In the genomic region with DNA sequence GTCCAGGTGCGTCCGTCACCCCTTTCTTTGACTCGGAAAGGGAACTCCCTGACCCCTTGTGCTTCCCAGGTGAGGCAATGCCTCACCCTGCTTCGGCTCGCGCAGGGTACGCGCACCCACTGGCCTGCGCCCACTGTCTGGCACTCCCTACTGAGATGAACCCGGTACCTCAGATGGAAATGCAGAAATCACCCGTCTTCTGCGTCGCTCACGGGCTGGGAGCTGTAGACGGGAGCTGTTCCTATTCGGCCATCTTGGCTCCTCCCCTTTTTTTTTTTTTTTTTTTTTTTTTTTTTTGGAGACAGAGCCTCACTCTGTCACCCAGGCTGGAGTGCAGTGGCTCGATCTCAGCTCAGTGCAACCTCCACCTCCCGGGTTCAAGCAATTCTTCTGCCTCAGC, we compare ENCODE assay signal across 6 cellular contexts.
DNase-seq lines count a peak whose midpoint lies in the region; TF ChIP-seq lines count a peak whose summit lies in the region.
"Not testable (repeated sequence)": the region's sequence is repeated elsewhere in the genome, so short reads cannot be mapped to it uniquely, and the experiment has no call there.

No MANE protein-coding gene starts in this region.

- not testable (repeated sequence) for H3K4me3 ChIP-seq in HEK293 (ENCODE audit: low read depth, low read length); endodermal cell (ENCODE audit: low read length)
- peak overlapping the region; percentile 21; the same call in 1 of the 2 replicates for H3K4me3 ChIP-seq in iPS DF 6.9 (ENCODE audit: low read length)

- H3K36me3 Mint-ChIP-seq in endodermal cell (ENCODE audit: low read depth) (peaks cover 18% of the 10 kb centered on the region), neural crest cell (ENCODE audit: low read depth) (peaks cover 16% of the 10 kb centered on the region)

- CTCF ChIA-PET in HEK293 (lab: Yijun Ruan, JAX): not testable (repeated sequence)

- POLR2A ChIA-PET in HEK293 (lab: Yijun Ruan, JAX): not testable (repeated sequence)

- H3K27ac Mint-ChIP-seq in endodermal cell: peak overlapping the region; percentile 85
- peak overlapping the region; percentile 75 for H3K27ac Mint-ChIP-seq in neural crest cell (ENCODE audit: unreplicated experiment)

- not testable (repeated sequence) for H3K4me1 ChIP-seq in HEK293 (ENCODE audit: control insufficient read depth, insufficient read depth, low read length); endodermal cell (ENCODE audit: control insufficient read depth, insufficient read depth, low read length); iPS DF 6.9 (ENCODE audit: control insufficient read depth, insufficient read depth, low read length)

- H3K9me3 Mint-ChIP-seq in endodermal cell: peaks cover 15% of the 10 kb centered on the region
- not testable (repeated sequence) for H3K9me3 Mint-ChIP-seq in neural crest cell

- H3K4me1 Mint-ChIP-seq in endodermal cell (peaks cover 14% of the 10 kb centered on the region), neural crest cell (peaks cover 21% of the 10 kb centered on the region)

- not testable (repeated sequence) for H3K27me3 ChIP-seq in endodermal cell (ENCODE audit: control insufficient read depth, insufficient read depth, low read length, poor library complexity, severe bottlenecking); iPS DF 6.9 (ENCODE audit: control insufficient read depth, insufficient read depth, low read length)

- H3K4me3 Mint-ChIP-seq in endodermal cell: peak overlapping the region; percentile 52
- H3K4me3 Mint-ChIP-seq in neural crest cell: peak overlapping the region; percentile 78

- not testable (repeated sequence) for H3K27ac ChIP-seq in HEK293 (ENCODE audit: extremely low read depth, low read depth, low read length); endodermal cell (ENCODE audit: low read depth, low read length); iPS DF 6.9 (ENCODE audit: low read length)

- DNase-seq in ELF-1 (ENCODE audit: low read depth, low spot score) (peak; percentile 34), NCI-H2171 treated with DMSO at 0.1 percent for 48 hours (lab: John Stamatoyannopoulos, UW) (peak; percentile 41), endodermal cell (peak; percentile 57)
- DNase-seq in iPS DF 6.9 (ENCODE audit: low read depth, low spot score); neural crest cell (ENCODE audit: low read depth, low spot score): not testable (repeated sequence)

- not testable (repeated sequence) for H3K36me3 ChIP-seq in HEK293 (ENCODE audit: control insufficient read depth in 2 of 2, insufficient read depth in 1 of 2, low read length in 2 of 2); endodermal cell (ENCODE audit: control insufficient read depth, insufficient read depth, low read length); iPS DF 6.9 (ENCODE audit: control insufficient read depth, insufficient read depth, low read length)

- not testable (repeated sequence) for H3K27me3 Mint-ChIP-seq in endodermal cell (ENCODE audit: insufficient read depth); neural crest cell (ENCODE audit: low read depth)

- WGBS in endodermal cell (ENCODE audit: insufficient coverage in 1 of 2, insufficient read length in 1 of 2), 2 experiments: 91 to 97% methylated on average over 8 to 18 of the region's 18 CpGs
- WGBS in iPS DF 6.9 (ENCODE audit: insufficient coverage, insufficient read length): no CpG with 5 or more reads among the region's 18 CpGs

- H3K9me3 ChIP-seq in HEK293 (ENCODE audit: control insufficient read depth, insufficient read depth, low read depth, low read length); endodermal cell (ENCODE audit: control insufficient read depth, low read length); iPS DF 6.9 (ENCODE audit: control insufficient read depth, insufficient read depth, low read length): not testable (repeated sequence)

- not testable (repeated sequence) for H3K9ac ChIP-seq in endodermal cell (ENCODE audit: extremely low read depth, low read length, poor library complexity, severe bottlenecking)

- TF ChIP-seq CTCF in HEK293 (tag by site-specific recombination; IDR thresholded peaks at IDR 0.05); endodermal cell (conservative IDR thresholded peaks at IDR 0.05); neural crest cell (conservative IDR thresholded peaks at IDR 0.05): not testable (repeated sequence)

TF ChIP-seq in HEK293, 187 proteins besides CTCF, POLR2A, EP300 and RAD21:
- TF ChIP-seq, protein P1, sequence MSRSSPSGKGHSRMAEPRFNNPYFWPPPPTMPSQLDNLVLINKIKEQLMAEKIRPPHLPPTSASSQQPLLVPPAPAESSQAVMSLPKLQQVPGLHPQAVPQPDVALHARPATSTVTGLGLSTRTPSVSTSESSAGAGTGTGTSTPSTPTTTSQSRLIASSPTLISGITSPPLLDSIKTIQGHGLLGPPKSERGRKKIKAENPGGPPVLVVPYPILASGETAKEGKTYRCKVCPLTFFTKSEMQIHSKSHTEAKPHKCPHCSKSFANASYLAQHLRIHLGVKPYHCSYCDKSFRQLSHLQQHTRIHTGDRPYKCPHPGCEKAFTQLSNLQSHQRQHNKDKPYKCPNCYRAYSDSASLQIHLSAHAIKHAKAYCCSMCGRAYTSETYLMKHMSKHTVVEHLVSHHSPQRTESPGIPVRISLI (tag by site-specific recombination; IDR thresholded peaks at IDR 0.05): peak; percentile 58; the same call in 1 of the 2 replicates
- 0 out of 2 replicates have a peak, but pooled peaks have one; percentile 17 for TF ChIP-seq ZNF341 (tag by site-specific recombination; IDR thresholded peaks at IDR 0.05; ENCODE audit: low read depth)
